1 cellular context compared by ENCODE assay signal in genomic region chr4:6926681-6927478, GRCh38.
TF ChIP-seq lines count a peak whose summit lies in the region.

No MANE protein-coding gene starts in this region.

TF ChIP-seq in HepG2, 621 proteins besides CTCF, POLR2A, EP300 and RAD21 (continued from another document):
- TF ChIP-seq RERE (CRISPR knock-in tag; IDR thresholded peaks at IDR 0.05; ENCODE audit: low read depth), result no peak
- TF ChIP-seq MAFK (conservative IDR thresholded peaks at IDR 0.05 in 1 of 2, IDR thresholded peaks at IDR 0.05 in 1 of 2; ENCODE audit: low read length in 2 of 2), result no peak
- no peak for TF ChIP-seq FOXA3 (CRISPR knock-in tag; IDR thresholded peaks at IDR 0.05)
- 0 out of 2 replicates have a peak, but pooled peaks have one; percentile 69 for TF ChIP-seq CBFB (CRISPR knock-in tag; IDR thresholded peaks at IDR 0.05)
- TF ChIP-seq, protein P1, sequence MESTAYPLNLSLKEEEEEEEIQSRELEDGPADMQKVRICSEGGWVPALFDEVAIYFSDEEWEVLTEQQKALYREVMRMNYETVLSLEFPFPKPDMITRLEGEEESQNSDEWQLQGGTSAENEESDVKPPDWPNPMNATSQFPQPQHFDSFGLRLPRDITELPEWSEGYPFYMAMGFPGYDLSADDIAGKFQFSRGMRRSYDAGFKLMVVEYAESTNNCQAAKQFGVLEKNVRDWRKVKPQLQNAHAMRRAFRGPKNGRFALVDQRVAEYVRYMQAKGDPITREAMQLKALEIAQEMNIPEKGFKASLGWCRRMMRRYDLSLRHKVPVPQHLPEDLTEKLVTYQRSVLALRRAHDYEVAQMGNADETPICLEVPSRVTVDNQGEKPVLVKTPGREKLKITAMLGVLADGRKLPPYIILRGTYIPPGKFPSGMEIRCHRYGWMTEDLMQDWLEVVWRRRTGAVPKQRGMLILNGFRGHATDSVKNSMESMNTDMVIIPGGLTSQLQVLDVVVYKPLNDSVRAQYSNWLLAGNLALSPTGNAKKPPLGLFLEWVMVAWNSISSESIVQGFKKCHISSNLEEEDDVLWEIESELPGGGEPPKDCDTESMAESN (CRISPR knock-in tag; conservative IDR thresholded peaks at IDR 0.05), result peak; percentile 82
- peak; percentile 71 for TF ChIP-seq ESRRA (CRISPR knock-in tag; IDR thresholded peaks at IDR 0.05; ENCODE audit: low read depth)
- peak; percentile 59; the same call in 1 of the 2 replicates for TF ChIP-seq MTA1 (CRISPR knock-in tag; IDR thresholded peaks at IDR 0.05; ENCODE audit: borderline replicate concordance)
- TF ChIP-seq ZNF468 (CRISPR knock-in tag; IDR thresholded peaks at IDR 0.05), result no peak
- TF ChIP-seq, protein P2, sequence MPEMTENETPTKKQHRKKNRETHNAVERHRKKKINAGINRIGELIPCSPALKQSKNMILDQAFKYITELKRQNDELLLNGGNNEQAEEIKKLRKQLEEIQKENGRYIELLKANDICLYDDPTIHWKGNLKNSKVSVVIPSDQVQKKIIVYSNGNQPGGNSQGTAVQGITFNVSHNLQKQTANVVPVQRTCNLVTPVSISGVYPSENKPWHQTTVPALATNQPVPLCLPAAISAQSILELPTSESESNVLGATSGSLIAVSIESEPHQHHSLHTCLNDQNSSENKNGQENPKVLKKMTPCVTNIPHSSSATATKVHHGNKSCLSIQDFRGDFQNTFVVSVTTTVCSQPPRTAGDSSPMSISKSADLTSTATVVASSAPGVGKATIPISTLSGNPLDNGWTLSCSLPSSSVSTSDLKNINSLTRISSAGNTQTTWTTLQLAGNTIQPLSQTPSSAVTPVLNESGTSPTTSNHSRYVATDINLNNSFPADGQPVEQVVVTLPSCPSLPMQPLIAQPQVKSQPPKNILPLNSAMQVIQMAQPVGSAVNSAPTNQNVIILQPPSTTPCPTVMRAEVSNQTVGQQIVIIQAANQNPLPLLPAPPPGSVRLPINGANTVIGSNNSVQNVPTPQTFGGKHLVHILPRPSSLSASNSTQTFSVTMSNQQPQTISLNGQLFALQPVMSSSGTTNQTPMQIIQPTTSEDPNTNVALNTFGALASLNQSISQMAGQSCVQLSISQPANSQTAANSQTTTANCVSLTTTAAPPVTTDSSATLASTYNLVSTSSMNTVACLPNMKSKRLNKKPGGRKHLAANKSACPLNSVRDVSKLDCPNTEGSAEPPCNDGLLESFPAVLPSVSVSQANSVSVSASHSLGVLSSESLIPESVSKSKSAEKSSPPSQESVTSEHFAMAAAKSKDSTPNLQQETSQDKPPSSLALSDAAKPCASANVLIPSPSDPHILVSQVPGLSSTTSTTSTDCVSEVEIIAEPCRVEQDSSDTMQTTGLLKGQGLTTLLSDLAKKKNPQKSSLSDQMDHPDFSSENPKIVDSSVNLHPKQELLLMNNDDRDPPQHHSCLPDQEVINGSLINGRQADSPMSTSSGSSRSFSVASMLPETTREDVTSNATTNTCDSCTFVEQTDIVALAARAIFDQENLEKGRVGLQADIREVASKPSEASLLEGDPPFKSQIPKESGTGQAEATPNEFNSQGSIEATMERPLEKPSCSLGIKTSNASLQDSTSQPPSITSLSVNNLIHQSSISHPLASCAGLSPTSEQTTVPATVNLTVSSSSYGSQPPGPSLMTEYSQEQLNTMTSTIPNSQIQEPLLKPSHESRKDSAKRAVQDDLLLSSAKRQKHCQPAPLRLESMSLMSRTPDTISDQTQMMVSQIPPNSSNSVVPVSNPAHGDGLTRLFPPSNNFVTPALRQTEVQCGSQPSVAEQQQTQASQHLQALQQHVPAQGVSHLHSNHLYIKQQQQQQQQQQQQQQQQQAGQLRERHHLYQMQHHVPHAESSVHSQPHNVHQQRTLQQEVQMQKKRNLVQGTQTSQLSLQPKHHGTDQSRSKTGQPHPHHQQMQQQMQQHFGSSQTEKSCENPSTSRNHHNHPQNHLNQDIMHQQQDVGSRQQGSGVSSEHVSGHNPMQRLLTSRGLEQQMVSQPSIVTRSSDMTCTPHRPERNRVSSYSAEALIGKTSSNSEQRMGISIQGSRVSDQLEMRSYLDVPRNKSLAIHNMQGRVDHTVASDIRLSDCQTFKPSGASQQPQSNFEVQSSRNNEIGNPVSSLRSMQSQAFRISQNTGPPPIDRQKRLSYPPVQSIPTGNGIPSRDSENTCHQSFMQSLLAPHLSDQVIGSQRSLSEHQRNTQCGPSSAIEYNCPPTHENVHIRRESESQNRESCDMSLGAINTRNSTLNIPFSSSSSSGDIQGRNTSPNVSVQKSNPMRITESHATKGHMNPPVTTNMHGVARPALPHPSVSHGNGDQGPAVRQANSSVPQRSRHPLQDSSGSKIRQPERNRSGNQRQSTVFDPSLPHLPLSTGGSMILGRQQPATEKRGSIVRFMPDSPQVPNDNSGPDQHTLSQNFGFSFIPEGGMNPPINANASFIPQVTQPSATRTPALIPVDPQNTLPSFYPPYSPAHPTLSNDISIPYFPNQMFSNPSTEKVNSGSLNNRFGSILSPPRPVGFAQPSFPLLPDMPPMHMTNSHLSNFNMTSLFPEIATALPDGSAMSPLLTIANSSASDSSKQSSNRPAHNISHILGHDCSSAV (CRISPR knock-in tag; IDR thresholded peaks at IDR 0.05; ENCODE audit: borderline replicate concordance), result no peak
